Comparison of ENCODE assay signal across 10 cellular contexts in genomic region chr1:8409666-8410065, GRCh38.
DNase-seq lines count a peak whose midpoint lies in the region; ATAC-seq and TF ChIP-seq lines count a peak whose summit lies in the region.
"Had no signal": no experiment of that assay in that cellular context is flagged by ENCODE, and none has a peak within 500 bp of the region (broad histone marks: within the 10 kb centered on the region; RNA-seq: fewer than 3 reads in every experiment).

No MANE protein-coding gene starts in this region.

- H3K4me3 ChIP-seq in heart right ventricle (peak overlapping the region in 1 of 10 donors; percentile 5), colonic mucosa (no peak overlapping the region), muscle layer of duodenum (ENCODE audit: low read depth in 1 of 2, low read length in 2 of 2) (peak overlapping the region; percentile 26 to 32), upper lobe of right lung (no peak overlapping the region)

- H3K9me3 ChIP-seq in heart right ventricle (no peaks in the 10 kb centered on the region), colonic mucosa (no peaks in the 10 kb centered on the region), muscle layer of duodenum (ENCODE audit: control insufficient read depth in 1 of 2, low read length in 2 of 2) (no peaks in the 10 kb centered on the region), upper lobe of right lung (no peaks in the 10 kb centered on the region)

- peak overlapping the region in 1 of 2 donors; percentile 78 for H3K9ac ChIP-seq in colonic mucosa (ENCODE audit: low read depth in 2 of 2, low read length in 2 of 2)

- no peak for ATAC-seq in heart right ventricle
- no peak for ATAC-seq in upper lobe of right lung
- no peak for ATAC-seq in left colon

- no peaks in the 10 kb centered on the region for H3K27me3 ChIP-seq in heart right ventricle
- no peaks in the 10 kb centered on the region for H3K27me3 ChIP-seq in colonic mucosa
- no peaks in the 10 kb centered on the region for H3K27me3 ChIP-seq in muscle layer of duodenum (ENCODE audit: low read depth, low read length)
- no peaks in the 10 kb centered on the region for H3K27me3 ChIP-seq in upper lobe of right lung

- H3K4me1 ChIP-seq in heart right ventricle (peaks cover 53 to 99% (median 78%) of the 10 kb centered on the region in 9 donors), colonic mucosa (peaks cover 39% of the 10 kb centered on the region), muscle layer of duodenum (ENCODE audit: control insufficient read depth in 1 of 2, insufficient read depth in 2 of 2, low read length in 2 of 2) (peaks cover 47 to 66% of the 10 kb centered on the region in 2 donors), upper lobe of right lung (peaks cover 70% of the 10 kb centered on the region)

- peak overlapping the region; percentile 63 to 96 (median 84) for H3K27ac ChIP-seq in heart right ventricle
- peak overlapping the region; percentile 88 for H3K27ac ChIP-seq in colonic mucosa
- peak overlapping the region; percentile 78 for H3K27ac ChIP-seq in muscle layer of duodenum (ENCODE audit: low read length)
- peak overlapping the region; percentile 82 for H3K27ac ChIP-seq in upper lobe of right lung

- H3K36me3 ChIP-seq in heart right ventricle = peaks cover 0 to 74% (median 3%) of the 10 kb centered on the region in 9 donors
- no peaks in the 10 kb centered on the region for H3K36me3 ChIP-seq in colonic mucosa
- H3K36me3 ChIP-seq in muscle layer of duodenum (ENCODE audit: control insufficient read depth in 1 of 2, insufficient read depth in 2 of 2, low read length in 2 of 2) = peaks cover 2 to 5% of the 10 kb centered on the region in 2 donors
- peaks cover 41% of the 10 kb centered on the region for H3K36me3 ChIP-seq in upper lobe of right lung

- WGBS in heart right ventricle, 2 donors = 59 to 72% methylated on average over 4 of the region's 4 CpGs

- intact Hi-C loops in heart right ventricle (cut with DNase I) (loop anchor here in 6 of 10 donors (2.0 to 10.0 kb wide), 4 partner anchors 13 to 255 kb away; no protein-coding TSS in a partner anchor), cardiac septum (cut with DNase I) (loop anchor here (5.0 kb wide), 2 partner anchors 37 to 293 kb away; no protein-coding TSS in a partner anchor), colonic mucosa (cut with DNase I) (no loop called here), upper lobe of right lung (cut with DNase I) (loop anchor here (10.0 kb wide), 1 partner anchor 55 kb away; no protein-coding TSS in a partner anchor), left colon (cut with DNase I, micrococcal nuclease) (no loop called here)

- DNase-seq in heart right ventricle (no peak), cardiac septum (ENCODE audit: low spot score) (no peak), colonic mucosa (no peak), upper lobe of right lung (no peak), left colon (no peak)
- DNase-seq in activated CD4-positive, alpha-beta T cell treated with anti-CD3 and anti-CD28 coated beads, Interleukin-2, amount 50 U/mL, for 4 hours = no peak
- no peak for DNase-seq in activated CD4-positive, CD25-positive, alpha-beta regulatory T cell treated with anti-CD3 and anti-CD28 coated beads, Interleukin-2, amount 50 U/mL, for 72 hours
- DNase-seq: cerebellar nuclear complex, NCI-H345 had no signal

- no peak for TF ChIP-seq CTCF in heart right ventricle (IDR thresholded peaks at IDR 0.05)
- TF ChIP-seq CTCF in colonic mucosa (IDR thresholded peaks at IDR 0.05) = no peak
- TF ChIP-seq CTCF in upper lobe of right lung (IDR thresholded peaks at IDR 0.05) = no peak

Comparison
In these comparisons a context has a peak if more than half of its experiments do, and no peak if none do; other contexts are left out.
1. H3K4me3 ChIP-seq: peak in muscle layer of duodenum (2 of 2); none in colonic mucosa (single experiment) and upper lobe of right lung (single experiment).
2. intact Hi-C loops: an anchor here in heart right ventricle (2.0 to 10.0 kb wide), cardiac septum (5.0 kb wide) and upper lobe of right lung (10.0 kb wide); none called in colonic mucosa and left colon.
3. Peak in every context shown above with its lines, with median percentiles within 50 percentile points of each other: H3K27ac ChIP-seq.